8 cellular contexts compared by ENCODE assay signal in genomic region chr10:70540089-70540788, GRCh38.
DNase-seq lines count a peak whose midpoint lies in the region; TF ChIP-seq lines count a peak whose summit lies in the region.

No MANE protein-coding gene starts in this region.

- H3K4me3 Mint-ChIP-seq in activated CD4-positive, alpha-beta T cell treated with anti-CD3 and anti-CD28 coated beads, Interleukin-2, amount 10 ng/mL, durations not matched to agents 7 days and 5 days, result no peak overlapping the region
- no peak overlapping the region for H3K4me3 Mint-ChIP-seq in glutamatergic neuron (ENCODE audit: unreplicated experiment)

- peak; percentile 76 for TF ChIP-seq CTCF in glutamatergic neuron (IDR thresholded peaks at IDR 0.05; ENCODE audit: partially characterized antibody, unreplicated experiment)

- H3K4me1 Mint-ChIP-seq in activated CD4-positive, alpha-beta T cell treated with anti-CD3 and anti-CD28 coated beads, Interleukin-2, amount 10 ng/mL, durations not matched to agents 7 days and 5 days, result no peaks in the 10 kb centered on the region
- peaks cover 10% of the 10 kb centered on the region for H3K4me1 Mint-ChIP-seq in glutamatergic neuron (ENCODE audit: low read depth, unreplicated experiment)

- H3K36me3 Mint-ChIP-seq in activated CD4-positive, alpha-beta T cell treated with anti-CD3 and anti-CD28 coated beads, Interleukin-2, amount 10 ng/mL, durations not matched to agents 7 days and 5 days (ENCODE audit: low read depth), result no peaks in the 10 kb centered on the region
- no peaks in the 10 kb centered on the region for H3K36me3 Mint-ChIP-seq in glutamatergic neuron (ENCODE audit: unreplicated experiment)

- POLR2A ChIA-PET in activated CD4-positive, alpha-beta T cell treated with anti-CD3 and anti-CD28 coated beads, Interleukin-2, amount 10 ng/mL, durations not matched to agents 7 days and 5 days (lab: Charles Lee), result no interaction called here

- CTCF ChIA-PET in activated CD4-positive, alpha-beta T cell treated with anti-CD3 and anti-CD28 coated beads, Interleukin-2, amount 10 ng/mL, durations not matched to agents 7 days and 5 days (lab: Charles Lee), result interaction anchor here (0.6 to 2.1 kb wide), 2 partner anchors 19 to 64 kb away, joined by 5 to 6 read pairs; no protein-coding TSS in a partner anchor

- H3K27ac Mint-ChIP-seq in activated CD4-positive, alpha-beta T cell treated with anti-CD3 and anti-CD28 coated beads, Interleukin-2, amount 10 ng/mL, durations not matched to agents 7 days and 5 days, result peak overlapping the region; percentile 43
- H3K27ac Mint-ChIP-seq in glutamatergic neuron (ENCODE audit: unreplicated experiment), result peak overlapping the region; percentile 2

- H3K9me3 Mint-ChIP-seq in activated CD4-positive, alpha-beta T cell treated with anti-CD3 and anti-CD28 coated beads, Interleukin-2, amount 10 ng/mL, durations not matched to agents 7 days and 5 days, result no peaks in the 10 kb centered on the region
- peaks cover 2% of the 10 kb centered on the region for H3K9me3 Mint-ChIP-seq in glutamatergic neuron (ENCODE audit: unreplicated experiment)

- DNase-seq in activated T-cell treated with anti-CD3 and anti-CD28 coated beads for 1 hour (ENCODE audit: low read depth), result peak; percentile 7
- DNase-seq in activated T-cell treated with anti-CD3 and anti-CD28 coated beads for 4 hours, result no peak
- DNase-seq in activated CD4-positive, alpha-beta T cell treated with anti-CD3 and anti-CD28 coated beads, Interleukin-2, amount 10 ng/mL, durations not matched to agents 7 days and 5 days, result peak; percentile 33
- DNase-seq in glutamatergic neuron, result peak; percentile 72
- DNase-seq in stimulated activated CD4-positive, alpha-beta T cell treated with anti-CD3 and anti-CD28 coated beads, Interleukin-4, amount 100 ng/mL, for 1 hour, result peak; percentile 30
- no peak for DNase-seq in NCI-H2081 (lab: John Stamatoyannopoulos, UW)
- no peak for DNase-seq in T1000 (lab: John Stamatoyannopoulos, UW)
- no peak for DNase-seq in NCI-H2171 treated with DMSO at 0.1 percent for 48 hours (lab: John Stamatoyannopoulos, UW)

- H3K27me3 Mint-ChIP-seq in activated CD4-positive, alpha-beta T cell treated with anti-CD3 and anti-CD28 coated beads, Interleukin-2, amount 10 ng/mL, durations not matched to agents 7 days and 5 days, result no peaks in the 10 kb centered on the region
- H3K27me3 Mint-ChIP-seq in glutamatergic neuron (ENCODE audit: unreplicated experiment), result peaks cover 3% of the 10 kb centered on the region

Comparison
In these comparisons a context has a peak if more than half of its experiments do, and no peak if none do; other contexts are left out.
1. DNase-seq: peak in activated T-cell treated with anti-CD3 and anti-CD28 coated beads for 1 hour (single experiment), activated CD4-positive, alpha-beta T cell treated with anti-CD3 and anti-CD28 coated beads, Interleukin-2, amount 10 ng/mL, durations not matched to agents 7 days and 5 days (single experiment), glutamatergic neuron (single experiment) and stimulated activated CD4-positive, alpha-beta T cell treated with anti-CD3 and anti-CD28 coated beads, Interleukin-4, amount 100 ng/mL, for 1 hour (single experiment); none in activated T-cell treated with anti-CD3 and anti-CD28 coated beads for 4 hours (single experiment), NCI-H2081 (0 of 2), T1000 (single experiment) and NCI-H2171 treated with DMSO at 0.1 percent for 48 hours (single experiment).